ENCODE assay signal across 20 cellular contexts in genomic region chr1:208209896-208210589, GRCh38. TPM values are rescaled to one million over a fixed set of nuclear protein-coding genes. Genes with fewer than 3 reads are reported as not detected.
A peak's percentile ranks its signal among the peaks of the same experiment; 100 is the strongest.
DNase-seq lines count a peak whose midpoint lies in the region; ATAC-seq, FAIRE-seq and TF ChIP-seq lines count a peak whose summit lies in the region.
"Had no signal": no experiment of that assay in that cellular context is flagged by ENCODE, and none has a peak within 500 bp of the region (broad histone marks: within the 10 kb centered on the region; RNA-seq: fewer than 3 reads in every experiment).

No MANE protein-coding gene starts in this region.

- H2BK120ac ChIP-seq in trophoblast cell (ENCODE audit: insufficient read depth, low read length, poor library complexity): peak overlapping the region; percentile 27

- peaks cover 80% of the 10 kb centered on the region for H3K36me3 ChIP-seq in SJSA1
- peaks cover 24 to 48% of the 10 kb centered on the region in 2 experiments for H3K36me3 ChIP-seq in trophoblast cell (ENCODE audit: control insufficient read depth in 1 of 2, insufficient read depth in 2 of 2, low read length in 2 of 2)
- H3K36me3 ChIP-seq in small intestine (ENCODE audit: control insufficient read depth in 2 of 2, insufficient read depth in 2 of 2, low read length in 2 of 2): peaks cover 0 to 11% of the 10 kb centered on the region in 2 donors

- H4K91ac ChIP-seq in trophoblast cell (ENCODE audit: low read depth, low read length): peak overlapping the region; percentile 12

- FAIRE-seq in small intestine (lab: Jason Lieb, UNC): no peak
- FAIRE-seq: GM12878, GM18507 had no signal

- H4K12ac ChIP-seq in trophoblast cell (ENCODE audit: low read depth, low read length): no peak overlapping the region

- no peak overlapping the region for H2BK5ac ChIP-seq in trophoblast cell (ENCODE audit: low read depth, low read length, poor library complexity)

- H4K8ac ChIP-seq in trophoblast cell (ENCODE audit: low read depth, low read length): no peak overlapping the region

- DNase-seq in SKM-1 treated with dmso at 0.1 percent for 144 hours (lab: John Stamatoyannopoulos, UW; ENCODE audit: unreplicated experiment): peak; percentile 19
- no peak for DNase-seq in SKM-1 (lab: John Stamatoyannopoulos, UW; ENCODE audit: unreplicated experiment)
- no peak for DNase-seq in SJSA1 (ENCODE audit: low read depth in 1 of 2, low spot score in 2 of 2)
- DNase-seq in epithelial cell of prostate (ENCODE audit: low read depth, low spot score): no peak
- DNase-seq in trophoblast cell: no peak
- DNase-seq in small intestine: no peak
- DNase-seq in HuH-7 (ENCODE audit: low spot score): no peak
- DNase-seq: CD8-positive, alpha-beta T cell; GDM1; GM23248; KG1; NCI-H1048; NCI-H146; NCI-H2081 treated with DMSO at 0.1 percent for 48 hours; SHP77 treated with DMSO at 0.1 percent for 48 hours had no signal

- H3K9me3 ChIP-seq in SJSA1 (replicated peaks) (no peaks in the 10 kb centered on the region), trophoblast cell (ENCODE audit: insufficient read depth, low read depth, low read length) (no peaks in the 10 kb centered on the region), small intestine (ENCODE audit: control insufficient read depth, low read depth) (no peaks in the 10 kb centered on the region)

- H3K9ac ChIP-seq in trophoblast cell (ENCODE audit: low read length): no peak overlapping the region
- H3K9ac ChIP-seq: GM23248 had no signal

- no peak overlapping the region for H2AK5ac ChIP-seq in trophoblast cell (ENCODE audit: low read length)

- peak overlapping the region; percentile 21 for H3K4ac ChIP-seq in trophoblast cell (ENCODE audit: low read depth, low read length)

- no peak for ATAC-seq in GM18505 (IDR thresholded peaks at IDR 0.05; ENCODE audit: unreplicated experiment)
- ATAC-seq: CD8-positive, alpha-beta T cell; GM12878; Panc1 had no signal

- H3K4me1 ChIP-seq in SJSA1 (replicated peaks) (peaks cover 64% of the 10 kb centered on the region), trophoblast cell (ENCODE audit: control insufficient read depth in 1 of 2, insufficient read depth in 2 of 2, low read length in 2 of 2) (peaks cover 29 to 38% of the 10 kb centered on the region in 2 experiments), small intestine (ENCODE audit: control insufficient read depth in 2 of 2, insufficient read depth in 1 of 2, low read depth in 1 of 2, low read length in 1 of 2) (peaks cover 0 to 3% of the 10 kb centered on the region in 2 donors)

- no CpG with 5 or more reads among the region's 9 CpGs for WGBS in trophoblast cell (ENCODE audit: extremely low coverage, insufficient coverage, insufficient read length)
- 85 to 88% (median 86%) methylated on average over 9 of the region's 9 CpGs for WGBS in small intestine, 3 donors

- peaks cover 3% of the 10 kb centered on the region for H3K79me2 ChIP-seq in trophoblast cell (ENCODE audit: control insufficient read depth, insufficient read depth, low read length, poor library complexity)

- H3K4me2 ChIP-seq in trophoblast cell (ENCODE audit: low read length): no peak overlapping the region

- peak overlapping the region; percentile 32 for H3K27ac ChIP-seq in SJSA1
- H3K27ac ChIP-seq in epithelial cell of prostate: peak overlapping the region; percentile 95
- no peak overlapping the region for H3K27ac ChIP-seq in trophoblast cell (ENCODE audit: low read depth, low read length)
- H3K27ac ChIP-seq in small intestine (ENCODE audit: low read depth in 1 of 2, low read length in 1 of 2): no peak overlapping the region
- H3K27ac ChIP-seq: 22Rv1, GM23248 had no signal

- peak overlapping the region; percentile 5 for H2BK12ac ChIP-seq in trophoblast cell (ENCODE audit: low read length)

- peaks cover 15% of the 10 kb centered on the region for H3K79me1 ChIP-seq in trophoblast cell (ENCODE audit: low read length)

- no peak for TF ChIP-seq POLR2A in GM18505 (IDR thresholded peaks at IDR 0.05; ENCODE audit: borderline replicate concordance, extremely low read depth, insufficient read depth, insufficient read length)

- H2AFZ ChIP-seq in trophoblast cell (ENCODE audit: insufficient read depth, low read length, poor library complexity): no peak overlapping the region
- H2AFZ ChIP-seq: GM23248 had no signal

- H3K23ac ChIP-seq in trophoblast cell (ENCODE audit: low read length): no peak overlapping the region

- H3K27me3 ChIP-seq in SJSA1 (replicated peaks) (no peaks in the 10 kb centered on the region), trophoblast cell (ENCODE audit: insufficient read depth, low read length) (no peaks in the 10 kb centered on the region), small intestine (ENCODE audit: control insufficient read depth in 2 of 2, insufficient read depth in 2 of 2, low read length in 2 of 2) (no peaks in the 10 kb centered on the region)

- no peak overlapping the region for H3K4me3 ChIP-seq in SJSA1
- H3K4me3 ChIP-seq in trophoblast cell (ENCODE audit: low read depth, low read length): no peak overlapping the region
- no peak overlapping the region for H3K4me3 ChIP-seq in small intestine (ENCODE audit: low read depth in 1 of 2, low read length in 2 of 2)
- H3K4me3 ChIP-seq: GM12878, GM23248 had no signal

- H3K14ac ChIP-seq in trophoblast cell (ENCODE audit: low read length): peak overlapping the region; percentile 28

- H3K18ac ChIP-seq in trophoblast cell (ENCODE audit: low read length): peak overlapping the region; percentile 36

RNA-seq across cellular contexts. Expression of gene PLXNA2, which starts 34.1 kb away (rescaled TPM):
- 5.4 and 8.7 TPM in 2 replicates for total RNA-seq in SJSA1 (2014; rRNA removed; shearing (Covaris generic))
- polyA plus RNA-seq in trophoblast cell (2013): 35.3 and 35.7 TPM in 2 replicates
- 10 to 100 TPM; 10.7 to 17.8 (median 12.5) TPM for polyA plus RNA-seq in small intestine

Comparison
In these comparisons a context has a peak if more than half of its experiments do, and no peak if none do; other contexts are left out.
1. H3K27ac ChIP-seq: peak in SJSA1 (single experiment) and epithelial cell of prostate (single experiment); none in trophoblast cell (single experiment) and small intestine (0 of 2).